In genomic region chr9:19408693-19409405, GRCh38 we compare ENCODE assay signal across 8 cellular contexts. TPM values are rescaled to one million over a fixed set of nuclear protein-coding genes. Genes with fewer than 3 reads are reported as not detected.
A peak's percentile ranks its signal among the peaks of the same experiment; 100 is the strongest.
DNase-seq lines count a peak whose midpoint lies in the region; ATAC-seq and TF ChIP-seq lines count a peak whose summit lies in the region.

Gene ACER2, plus strand, starts transcription at chr9:19409009. Its CDS starts 76 bp downstream, at chr9:19409085.

- peak within 1 kb of the TSS; percentile 86 for H2AFZ ChIP-seq in parathyroid adenoma

- H3K27me3 ChIP-seq in cardiac muscle cell (no peaks in the 10 kb centered on the region), parathyroid adenoma (ENCODE audit: control insufficient read depth, insufficient read depth, low read length) (no peaks in the 10 kb centered on the region), tibial artery (no peaks in the 10 kb centered on the region)

- H3K9ac ChIP-seq in parathyroid adenoma: peak within 1 kb of the TSS; percentile 35

- TF ChIP-seq CTCF in GM12872 (IDR thresholded peaks at IDR 0.05; ENCODE audit: insufficient read depth, low read depth, low read length) (0 out of 3 replicates have a peak, but pooled peaks have one; percentile 14), cardiac muscle cell (IDR thresholded peaks at IDR 0.05; ENCODE audit: low read depth, low read length) (peak; percentile 21), parathyroid adenoma (IDR thresholded peaks at IDR 0.05) (no peak), tibial artery (IDR thresholded peaks at IDR 0.05) (peak in 1 of 2 experiments; percentile 4)

- H3K9me3 ChIP-seq in cardiac muscle cell (ENCODE audit: low read depth) (no peaks in the 10 kb centered on the region), parathyroid adenoma (ENCODE audit: control insufficient read depth, low read length) (no peaks in the 10 kb centered on the region), tibial artery (no peaks in the 10 kb centered on the region)

- H3K4me3 ChIP-seq in cardiac muscle cell: peak within 1 kb of the TSS; percentile 61
- H3K4me3 ChIP-seq in parathyroid adenoma (ENCODE audit: low read depth, low read length): peak within 1 kb of the TSS; percentile 63
- H3K4me3 ChIP-seq in tibial artery: peak within 1 kb of the TSS; percentile 64 to 75

- DNase-seq in NCI-H1048 (lab: John Stamatoyannopoulos, UW): peak; percentile 76
- peak; percentile 80 for DNase-seq in SKM-1 treated with dmso at 0.1 percent for 144 hours (lab: John Stamatoyannopoulos, UW; ENCODE audit: unreplicated experiment)
- DNase-seq in activated naive CD8-positive, alpha-beta T cell treated with anti-CD3 and anti-CD28 coated beads, Interleukin-2, amount 50 U/mL, for 16 hours (ENCODE audit: low read depth, low spot score): peak; percentile 87
- peak; percentile 95 for DNase-seq in cardiac muscle cell (ENCODE audit: low read depth in 1 of 2, low spot score in 1 of 2)
- peak; percentile 94 to 98 for DNase-seq in tibial artery

- H3K27ac ChIP-seq in cardiac muscle cell (no peak within 1 kb of the TSS), parathyroid adenoma (peak within 1 kb of the TSS; percentile 69), tibial artery (peak within 1 kb of the TSS; percentile 84 to 89)

- no peaks in the 10 kb centered on the region for H3K36me3 ChIP-seq in cardiac muscle cell
- no peaks in the 10 kb centered on the region for H3K36me3 ChIP-seq in parathyroid adenoma (ENCODE audit: control insufficient read depth, insufficient read depth, low read length)
- H3K36me3 ChIP-seq in tibial artery: no peaks in the 10 kb centered on the region

- intact Hi-C loops in tibial artery (cut with DNase I; ENCODE audit: low total_unique reads): no loop called here

- no peaks in the 10 kb centered on the region for H3K79me2 ChIP-seq in parathyroid adenoma

- ATAC-seq in HG02610 (IDR thresholded peaks at IDR 0.05; ENCODE audit: unreplicated experiment): peak; percentile 97

- H3K4me1 ChIP-seq in cardiac muscle cell (ENCODE audit: low read depth): no peaks in the 10 kb centered on the region
- peaks cover 3% of the 10 kb centered on the region for H3K4me1 ChIP-seq in parathyroid adenoma
- peaks cover 0 to 18% (median 11%) of the 10 kb centered on the region in 4 donors for H3K4me1 ChIP-seq in tibial artery

- H3K4me2 ChIP-seq in parathyroid adenoma (ENCODE audit: low read length): peak within 1 kb of the TSS; percentile 79

RNA-seq across cellular contexts. Expression of gene ACER2, which starts in this region (rescaled TPM):
- 1.7 and 1.9 TPM in 2 replicates for total RNA-seq in cardiac muscle cell
- 0.24 and 1.1 TPM in 2 replicates for polyA plus RNA-seq in cardiac muscle cell
